ENCODE assay signal across 10 cellular contexts in genomic region chr6:48069280-48069679, GRCh38. TPM values are rescaled to one million over a fixed set of nuclear protein-coding genes. Genes with fewer than 3 reads are reported as not detected.
A peak's percentile ranks its signal among the peaks of the same experiment; 100 is the strongest.
DNase-seq lines count a peak whose midpoint lies in the region; ATAC-seq and TF ChIP-seq lines count a peak whose summit lies in the region.
"Had no signal": no experiment of that assay in that cellular context is flagged by ENCODE, and none has a peak within 500 bp of the region (broad histone marks: within the 10 kb centered on the region; RNA-seq: fewer than 3 reads in every experiment).

No MANE protein-coding gene starts in this region.

- H4K12ac ChIP-seq in trophoblast cell (ENCODE audit: low read depth, low read length) = no peak overlapping the region

- H3K4me2 ChIP-seq in fibroblast of lung (ENCODE audit: extremely low read depth, insufficient read depth, low read length) = no peak overlapping the region
- H3K4me2 ChIP-seq in trophoblast cell (ENCODE audit: low read length) = peak overlapping the region; percentile 18

- H2AK5ac ChIP-seq in trophoblast cell (ENCODE audit: low read length) = no peak overlapping the region

- no peak for TF ChIP-seq POLR2A in Peyer's patch (IDR thresholded peaks at IDR 0.05)

- no peak overlapping the region for H2BK120ac ChIP-seq in trophoblast cell (ENCODE audit: insufficient read depth, low read length, poor library complexity)

- no peak overlapping the region for H2BK12ac ChIP-seq in trophoblast cell (ENCODE audit: low read length)

- peak overlapping the region; percentile 30; the same call in 1 of the 2 replicates for H3K9ac ChIP-seq in ES-I3 (ENCODE audit: low read depth, low read length)
- H3K9ac ChIP-seq in fibroblast of lung (ENCODE audit: insufficient read depth, low read length) = no peak overlapping the region
- no peak overlapping the region for H3K9ac ChIP-seq in trophoblast cell (ENCODE audit: low read length)

- H3K79me2 ChIP-seq in fibroblast of lung (ENCODE audit: control insufficient read depth, insufficient read depth, low read length) = no peaks in the 10 kb centered on the region
- H3K79me2 ChIP-seq in trophoblast cell (ENCODE audit: control insufficient read depth, insufficient read depth, low read length, poor library complexity) = no peaks in the 10 kb centered on the region

- no peak overlapping the region for H3K4ac ChIP-seq in trophoblast cell (ENCODE audit: low read depth, low read length)

- H4K20me1 ChIP-seq in fibroblast of lung (ENCODE audit: control insufficient read depth, extremely low read depth, insufficient read depth, low read length) = no peaks in the 10 kb centered on the region

- H2AFZ ChIP-seq in fibroblast of lung (ENCODE audit: low read length) = peak overlapping the region; percentile 13
- H2AFZ ChIP-seq in trophoblast cell (ENCODE audit: insufficient read depth, low read length, poor library complexity) = no peak overlapping the region

- peaks cover 8% of the 10 kb centered on the region; the same call in 1 of the 2 replicates for H3K4me1 ChIP-seq in ES-I3 (ENCODE audit: insufficient read depth, low read length)
- no peaks in the 10 kb centered on the region for H3K4me1 ChIP-seq in fibroblast of lung (ENCODE audit: control insufficient read depth, extremely low read depth, insufficient read depth, low read length)
- H3K4me1 ChIP-seq in trophoblast cell (ENCODE audit: control insufficient read depth in 1 of 2, insufficient read depth in 2 of 2, low read length in 2 of 2) = peaks cover 0 to 6% of the 10 kb centered on the region in 2 experiments
- H3K4me1 ChIP-seq in Peyer's patch = peaks cover 0 to 6% (median 0%) of the 10 kb centered on the region in 4 donors

- H3K14ac ChIP-seq in trophoblast cell (ENCODE audit: low read length) = no peak overlapping the region

- no peaks in the 10 kb centered on the region for H3K27me3 ChIP-seq in fibroblast of lung (ENCODE audit: control insufficient read depth, insufficient read depth, low read length)
- H3K27me3 ChIP-seq in trophoblast cell (ENCODE audit: insufficient read depth, low read length) = peaks cover 3% of the 10 kb centered on the region
- no peaks in the 10 kb centered on the region for H3K27me3 ChIP-seq in Peyer's patch

- H3K4me3 ChIP-seq in fibroblast of lung (replicated peaks in 1 of 4; ENCODE audit: control extremely low read depth in 1 of 4, insufficient read depth in 1 of 4, low read depth in 3 of 4, low read length in 4 of 4) = peak overlapping the region in 2 of 4 experiments; percentile 12 to 46
- H3K4me3 ChIP-seq in trophoblast cell (ENCODE audit: low read depth, low read length) = no peak overlapping the region
- H3K4me3 ChIP-seq in Peyer's patch = peak overlapping the region in 1 of 4 donors; percentile 28

- no peak overlapping the region for H3K23ac ChIP-seq in trophoblast cell (ENCODE audit: low read length)

- no peaks in the 10 kb centered on the region for H3K36me3 ChIP-seq in ES-I3 (ENCODE audit: insufficient read depth, low read length)
- H3K36me3 ChIP-seq in fibroblast of lung (ENCODE audit: control insufficient read depth, insufficient read depth, low read length) = no peaks in the 10 kb centered on the region
- H3K36me3 ChIP-seq in trophoblast cell (ENCODE audit: control insufficient read depth in 1 of 2, insufficient read depth in 2 of 2, low read length in 2 of 2) = no peaks in the 10 kb centered on the region
- H3K36me3 ChIP-seq in Peyer's patch = no peaks in the 10 kb centered on the region

- no peak overlapping the region for H4K8ac ChIP-seq in trophoblast cell (ENCODE audit: low read depth, low read length)

- no peaks in the 10 kb centered on the region for H3K9me3 ChIP-seq in ES-I3 (ENCODE audit: control insufficient read depth, insufficient read depth, low read length)
- no peaks in the 10 kb centered on the region for H3K9me3 ChIP-seq in fibroblast of lung (ENCODE audit: control insufficient read depth, insufficient read depth, low read depth, low read length)
- H3K9me3 ChIP-seq in trophoblast cell (ENCODE audit: insufficient read depth, low read depth, low read length) = no peaks in the 10 kb centered on the region
- no peaks in the 10 kb centered on the region for H3K9me3 ChIP-seq in Peyer's patch

- ATAC-seq in HG02884 (IDR thresholded peaks at IDR 0.05; ENCODE audit: unreplicated experiment) (no peak), HG03280 (IDR thresholded peaks at IDR 0.05; ENCODE audit: unreplicated experiment) (no peak)

- H2BK5ac ChIP-seq in trophoblast cell (ENCODE audit: low read depth, low read length, poor library complexity) = no peak overlapping the region

- TF ChIP-seq CTCF in fibroblast of lung (conservative IDR thresholded peaks at IDR 0.05 in 1 of 2, IDR thresholded peaks at IDR 0.05 in 1 of 2; ENCODE audit: low read depth in 1 of 2, low read length in 2 of 2) = no peak
- TF ChIP-seq CTCF in Peyer's patch (IDR thresholded peaks at IDR 0.05) = no peak

- H3K27ac ChIP-seq in fibroblast of lung (ENCODE audit: insufficient read depth, low read length) (no peak overlapping the region), trophoblast cell (ENCODE audit: low read depth, low read length) (no peak overlapping the region), Peyer's patch (no peak overlapping the region)

- no peak overlapping the region for H4K91ac ChIP-seq in trophoblast cell (ENCODE audit: low read depth, low read length)

- H3K18ac ChIP-seq in trophoblast cell (ENCODE audit: low read length) = no peak overlapping the region

- H3K79me1 ChIP-seq in trophoblast cell (ENCODE audit: low read length) = no peaks in the 10 kb centered on the region

- peak; percentile 30 for DNase-seq in NCI-H446 treated with DMSO at 0.1 percent for 48 hours (lab: John Stamatoyannopoulos, UW)
- DNase-seq in fibroblast of lung (ENCODE audit: low read depth in 2 of 2) = peak in 1 of 2 donors; percentile 31
- no peak for DNase-seq in trophoblast cell
- no peak for DNase-seq in NCI-H2029 treated with DMSO at 0.1 percent for 48 hours (lab: John Stamatoyannopoulos, UW)
- DNase-seq in Peyer's patch = no peak
- DNase-seq: activated B cell treated with CpG ODN at 0.5 μM for 24 hours, dermis blood vessel endothelial cell had no signal

- no CpG with 5 or more reads among the region's 11 CpGs for WGBS in trophoblast cell (ENCODE audit: extremely low coverage, insufficient coverage, insufficient read length)

RNA-seq across cellular contexts. Expression of gene PTCHD4, which starts 41.7 kb away (rescaled TPM):
- total RNA-seq in fibroblast of lung (4.4 and 5.8 TPM in 2 replicates), Peyer's patch (not detected)
- polyA plus RNA-seq in fibroblast of lung = 0.57 and 0.99 TPM in 2 replicates
- polyA plus RNA-seq in fibroblast of lung (2012) = 0.47 and 0.70 TPM in 2 replicates
- 0.70 TPM in 1 of 2 replicates, not detected in the other for polyA minus RNA-seq in fibroblast of lung (ENCODE audit: low replicate concordance)
- 7.5 and 8.1 TPM in 2 replicates for polyA plus RNA-seq in trophoblast cell (2013)
- total RNA-seq: activated B cell treated with CpG ODN at 0.5 μM for 24 hours had no signal
